1 cellular context compared by ENCODE assay signal in genomic region chr5:136134653-136135052, GRCh38.
TF ChIP-seq lines count a peak whose summit lies in the region.

No MANE protein-coding gene starts in this region.

TF ChIP-seq in K562, 482 proteins besides CTCF, POLR2A, EP300 and RAD21:
- TF ChIP-seq C11orf30 (IDR thresholded peaks at IDR 0.05; ENCODE audit: low read depth), result peak; percentile 35; the same call in 1 of the 2 replicates
- 0 out of 2 replicates have a peak, but pooled peaks have one; percentile 36 for TF ChIP-seq ZNF316 (IDR thresholded peaks at IDR 0.05)
- no peak for TF ChIP-seq RBFOX2 (IDR thresholded peaks at IDR 0.05; ENCODE audit: low read depth, low read length)
- TF ChIP-seq TBP (optimal IDR thresholded peaks at IDR 0.05; ENCODE audit: low read depth, low read length), result no peak
- no peak for TF ChIP-seq NCOA4 (IDR thresholded peaks at IDR 0.05; ENCODE audit: partially characterized antibody)
